ENCODE assay signal across 9 cellular contexts in the genomic region with DNA sequence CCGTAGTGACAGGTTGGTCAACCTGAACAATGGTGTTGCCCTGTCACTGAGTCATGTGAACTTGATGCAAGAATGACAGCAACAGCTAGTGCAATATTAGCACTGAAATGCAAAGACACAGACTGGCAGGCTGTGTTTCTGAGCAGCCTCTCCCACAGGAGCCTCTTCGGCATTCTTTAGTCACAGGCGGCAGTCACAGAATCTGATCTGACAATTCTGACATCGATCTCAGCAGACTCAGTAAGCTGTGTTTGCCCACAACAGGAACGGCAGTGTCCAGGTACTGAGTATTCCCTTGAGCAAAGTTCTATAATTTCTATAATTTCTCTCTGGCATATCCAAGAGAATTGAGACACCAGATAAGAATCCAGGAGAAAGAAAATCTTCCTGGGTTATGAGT.
"Had no signal": no experiment of that assay in that cellular context is flagged by ENCODE, and none has a peak within 500 bp of the region (broad histone marks: within the 10 kb centered on the region; RNA-seq: fewer than 3 reads in every experiment).

No MANE protein-coding gene starts in this region.

- H3K9ac ChIP-seq: KMS-11 had no signal

- H3K4me3 Mint-ChIP-seq: IgD-negative memory B cell had no signal

- H3K27me3 Mint-ChIP-seq: IgD-negative memory B cell had no signal

- H3K4me1 Mint-ChIP-seq: IgD-negative memory B cell had no signal

- H3K36me3 Mint-ChIP-seq: IgD-negative memory B cell had no signal

- H3K4me2 ChIP-seq: KMS-11 had no signal

- H3K27ac ChIP-seq: HL-60, KMS-11 had no signal

- DNase-seq: IMR-90, KBM-7, KG1 had no signal

- FAIRE-seq: HepG2, HTR-8/SVneo, K562 had no signal

- H3K27ac Mint-ChIP-seq: IgD-negative memory B cell had no signal

- H3K4me3 ChIP-seq: K562 had no signal
